Comparison of ENCODE assay signal across 8 cellular contexts in the genomic region with DNA sequence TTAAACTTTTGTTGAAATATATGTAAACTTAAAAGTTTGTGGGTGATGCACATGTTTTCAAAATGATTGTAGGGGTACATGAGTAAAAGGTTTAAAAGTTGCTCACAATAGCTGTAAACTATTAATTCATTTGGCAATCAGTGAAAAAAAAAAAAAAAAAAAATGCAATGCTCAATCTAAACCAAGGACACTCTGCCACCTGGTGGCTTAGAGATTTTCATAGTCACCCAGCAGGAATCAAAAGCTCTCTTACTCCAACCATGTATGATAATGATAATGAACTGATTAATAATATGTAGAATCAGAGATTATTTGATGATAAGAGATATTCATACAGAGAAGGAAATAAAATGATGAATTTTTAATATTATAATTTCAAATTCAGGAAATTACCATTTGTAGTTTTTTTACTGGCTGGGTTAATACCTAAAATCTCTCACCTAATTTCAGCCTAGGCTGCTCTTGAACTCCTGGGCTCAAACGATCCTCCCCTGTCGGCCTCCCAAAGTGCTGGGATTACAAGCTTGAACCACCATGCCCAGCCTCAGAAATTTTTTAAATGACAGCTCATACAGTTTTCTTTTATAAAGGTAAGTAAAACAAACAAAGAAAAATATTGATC. TPM values are rescaled to one million over a fixed set of nuclear protein-coding genes. Genes with fewer than 3 reads are reported as not detected.
A peak's percentile ranks its signal among the peaks of the same experiment; 100 is the strongest.
DNase-seq lines count a peak whose midpoint lies in the region; ATAC-seq and TF ChIP-seq lines count a peak whose summit lies in the region.

No MANE protein-coding gene starts in this region.

- H3K4me3 ChIP-seq in fibroblast of villous mesenchyme (ENCODE audit: low read depth, low read length): no peak overlapping the region

- ATAC-seq in GM18873 (IDR thresholded peaks at IDR 0.05; ENCODE audit: low FRiP score, unreplicated experiment): no peak

- peak; percentile 62 for DNase-seq in DMS 273 (lab: John Stamatoyannopoulos, UW; ENCODE audit: unreplicated experiment)
- DNase-seq in DMS 273 treated with DMSO at 0.1 percent for 48 hours (lab: John Stamatoyannopoulos, UW): no peak
- peak; percentile 3 for DNase-seq in HuH-7 (ENCODE audit: low spot score)
- peak; percentile 19 for DNase-seq in SKM-1 treated with dmso at 0.1 percent for 144 hours (lab: John Stamatoyannopoulos, UW; ENCODE audit: unreplicated experiment)
- DNase-seq in fibroblast of villous mesenchyme (ENCODE audit: low read depth): peak; percentile 47
- peak; percentile 54 for DNase-seq in retina
- no peak for DNase-seq in T1000 (lab: John Stamatoyannopoulos, UW)

- peak; percentile 62 for TF ChIP-seq CTCF in fibroblast of villous mesenchyme (IDR thresholded peaks at IDR 0.05; ENCODE audit: insufficient read depth, low read depth, low read length)

RNA-seq across cellular contexts. Expression of gene SLC25A4, which starts 46.9 kb away (rescaled TPM):
- 8.4 and 14.7 TPM in 2 replicates for total RNA-seq in fibroblast of villous mesenchyme

Comparison
In these comparisons a context has a peak if more than half of its experiments do, and no peak if none do; other contexts are left out.
1. DNase-seq: peak in DMS 273 (single experiment), HuH-7 (single experiment), SKM-1 treated with dmso at 0.1 percent for 144 hours (single experiment), fibroblast of villous mesenchyme (single experiment) and retina (single experiment); none in DMS 273 treated with DMSO at 0.1 percent for 48 hours (single experiment) and T1000 (single experiment).